ENCODE assay signal across 10 cellular contexts in the genomic region with DNA sequence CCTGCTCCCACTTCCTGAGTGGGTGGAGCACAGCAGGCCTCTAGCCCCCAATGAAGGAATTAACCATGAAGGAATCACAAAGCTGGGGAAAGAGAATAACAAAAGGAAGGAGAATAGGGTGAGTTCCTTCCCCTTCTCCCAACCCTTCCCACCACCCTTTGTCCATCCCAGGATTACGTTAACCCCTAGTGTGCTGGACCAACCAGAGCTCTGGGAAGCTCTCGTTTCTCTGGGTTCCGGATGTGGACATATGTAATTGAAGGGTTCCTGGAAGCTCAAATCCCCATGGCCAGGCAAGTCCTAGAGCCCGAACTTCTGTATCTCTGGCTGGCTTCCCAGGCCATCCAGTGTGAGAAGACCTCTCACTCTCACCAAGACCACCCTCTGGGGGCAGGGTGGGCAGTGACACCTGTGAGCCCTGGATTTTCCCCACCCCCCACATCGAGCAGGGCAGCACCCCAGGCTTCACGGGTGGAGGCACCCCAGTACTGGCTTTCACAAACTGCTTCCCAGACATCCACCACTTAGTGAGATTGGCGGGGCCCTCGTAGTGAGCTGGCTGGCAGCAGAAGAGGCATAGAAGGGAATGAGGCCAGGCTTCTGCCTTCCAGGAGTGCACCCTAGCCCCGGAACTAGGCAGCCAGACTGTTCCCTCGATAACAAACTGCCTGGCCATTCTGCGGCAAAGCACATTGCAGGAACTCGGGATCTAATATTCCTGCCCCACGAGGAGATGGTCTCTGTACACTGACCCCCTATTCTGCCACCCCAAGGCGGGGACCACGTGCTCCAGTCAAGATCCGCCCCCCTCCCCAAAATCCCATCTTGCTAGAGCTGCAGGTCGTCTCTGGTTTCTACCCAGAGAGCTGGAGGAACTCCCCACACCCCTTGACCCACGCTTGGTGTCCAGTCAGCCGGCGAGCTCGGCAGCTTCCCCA. TPM values are rescaled to one million over a fixed set of nuclear protein-coding genes. Genes with fewer than 3 reads are reported as not detected.
DNase-seq lines count a peak whose midpoint lies in the region; ATAC-seq and TF ChIP-seq lines count a peak whose summit lies in the region.
"Had no signal": no experiment of that assay in that cellular context is flagged by ENCODE, and none has a peak within 500 bp of the region (broad histone marks: within the 10 kb centered on the region; RNA-seq: fewer than 3 reads in every experiment).

No MANE protein-coding gene starts in this region.

- H3K9me3 Mint-ChIP-seq in activated T-cell treated with anti-CD3 and anti-CD28 coated beads, Interleukin-2, amount 50 U/mL, for 4 hours, result no peaks in the 10 kb centered on the region

- TF ChIP-seq CTCF in lower leg skin (IDR thresholded peaks at IDR 0.05) (no peak), transverse colon (IDR thresholded peaks at IDR 0.05) (no peak)

- no peak for ATAC-seq in activated T-cell treated with anti-CD3 and anti-CD28 coated beads, Interleukin-2, amount 50 U/mL, for 4 hours
- ATAC-seq in GM21723 (IDR thresholded peaks at IDR 0.05; ENCODE audit: unreplicated experiment), result no peak

- H3K36me3 ChIP-seq in transverse colon, result no peaks in the 10 kb centered on the region
- H3K36me3 ChIP-seq: adrenal gland had no signal

- H3K4me3 ChIP-seq in lower leg skin (ENCODE audit: low read depth, poor library complexity, severe bottlenecking) (peak overlapping the region; percentile 42), transverse colon (peak overlapping the region; percentile 65 to 91 (median 78))

- in situ Hi-C loops in transverse colon (cut with MboI; ENCODE audit: low pct_ligation_motif_present in 1 of 4, low pct_unique_long_range_greater_than_20kb in 1 of 4, low sequenced_read_pairs in 3 of 4), result no loop called here

- TF ChIP-seq EP300 in transverse colon (IDR thresholded peaks at IDR 0.05; ENCODE audit: low read depth), result no peak

- H3K27ac ChIP-seq in transverse colon, result peak overlapping the region in 3 of 4 donors; percentile 91 to 97 (median 93)

- H3K27me3 ChIP-seq in transverse colon, result no peaks in the 10 kb centered on the region
- H3K27me3 ChIP-seq: adrenal gland had no signal

- peaks cover 17% of the 10 kb centered on the region for H3K27me3 Mint-ChIP-seq in activated T-cell treated with anti-CD3 and anti-CD28 coated beads, Interleukin-2, amount 50 U/mL, for 4 hours (ENCODE audit: low read depth)

- WGBS in lower leg skin, 2 donors, result 12 to 13% methylated on average over 21 of the region's 21 CpGs
- WGBS in transverse colon (ENCODE audit: low coverage in 1 of 2), 2 donors, result 14 to 16% methylated on average over 11 to 16 of the region's 21 CpGs

- H3K4me1 ChIP-seq in transverse colon, result peaks cover 11 to 45% (median 37%) of the 10 kb centered on the region in 4 donors

- TF ChIP-seq POLR2A in lower leg skin (IDR thresholded peaks at IDR 0.05) (no peak), transverse colon (IDR thresholded peaks at IDR 0.05) (no peak)

- no peaks in the 10 kb centered on the region for H3K9me3 ChIP-seq in transverse colon
- H3K9me3 ChIP-seq: adrenal gland had no signal

- DNase-seq in activated T-cell treated with anti-CD3 and anti-CD28 coated beads, Interleukin-2, amount 50 U/mL, for 4 hours, result no peak
- DNase-seq in activated T-cell treated with anti-CD3 and anti-CD28 coated beads, Interleukin-2, amount 50 U/mL, for 48 hours, result no peak
- DNase-seq in astrocyte of the hippocampus (ENCODE audit: low read depth, low spot score), result peak; percentile 10
- no peak for DNase-seq in lower leg skin (ENCODE audit: low spot score in 2 of 2)
- no peak for DNase-seq in transverse colon
- no peak for DNase-seq in middle frontal gyrus (ENCODE audit: extremely low spot score, low spot score)
- DNase-seq in kidney glomerular epithelial cell (lab: John Stamatoyannopoulos, UW), result no peak
- DNase-seq: EL had no signal

- H3K4me1 Mint-ChIP-seq in activated T-cell treated with anti-CD3 and anti-CD28 coated beads, Interleukin-2, amount 50 U/mL, for 4 hours (ENCODE audit: low read depth), result peaks cover 16% of the 10 kb centered on the region

- intact Hi-C loops in lower leg skin (cut with DNase I; ENCODE audit: low total_unique reads) (loop anchor here (5.0 kb wide), 1 partner anchor 245 kb away; no protein-coding TSS in a partner anchor), transverse colon (cut with DNase I; ENCODE audit: low total_unique reads) (no loop called here)

- H3K4me3 Mint-ChIP-seq in activated T-cell treated with anti-CD3 and anti-CD28 coated beads, Interleukin-2, amount 50 U/mL, for 4 hours, result peak overlapping the region; percentile 50

- H3K36me3 Mint-ChIP-seq in activated T-cell treated with anti-CD3 and anti-CD28 coated beads, Interleukin-2, amount 50 U/mL, for 4 hours (ENCODE audit: insufficient read depth), result no peaks in the 10 kb centered on the region

RNA-seq across cellular contexts. Expression of a gene that starts 2.1 kb away (rescaled TPM):
- 1 to 10 TPM; 7.5 to 9.0 (median 8.3) TPM for total RNA-seq in activated T-cell treated with anti-CD3 and anti-CD28 coated beads, Interleukin-2, amount 50 U/mL, for 4 hours
- total RNA-seq in lower leg skin (100 to 1,000 TPM; 111 to 142 (median 130) TPM), transverse colon (10 to 100 TPM; 11.0 to 71.2 (median 12.6) TPM)
